31 cellular contexts compared by ENCODE assay signal in the genomic region with DNA sequence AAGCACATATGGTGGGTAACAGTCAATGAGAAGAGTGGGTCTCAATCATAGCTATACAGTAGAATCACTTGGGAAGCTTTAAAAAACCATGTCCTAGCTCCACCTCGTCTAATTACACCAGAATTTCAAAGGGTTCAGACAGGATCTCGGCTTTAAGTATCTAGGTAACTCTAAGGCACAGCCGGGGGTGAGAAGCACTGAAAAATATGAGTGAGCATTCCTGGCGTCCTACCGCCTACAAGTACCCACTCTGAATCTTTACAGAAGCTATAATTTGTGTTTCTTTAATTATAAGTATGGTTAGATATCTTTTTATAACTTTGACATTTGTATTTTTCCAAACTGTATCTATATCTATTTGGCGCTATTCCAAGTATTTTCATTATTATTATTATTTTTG. TPM values are rescaled to one million over a fixed set of nuclear protein-coding genes. Genes with fewer than 3 reads are reported as not detected.
"Had no signal": no experiment of that assay in that cellular context is flagged by ENCODE, and none has a peak within 500 bp of the region (broad histone marks: within the 10 kb centered on the region; RNA-seq: fewer than 3 reads in every experiment).

No MANE protein-coding gene starts in this region.

- H3K4me3 ChIP-seq: ascending aorta, breast epithelium, cardiac muscle cell, colonic mucosa, esophagus squamous epithelium had no signal

- H3K9me3 ChIP-seq: ascending aorta, breast epithelium, colonic mucosa, esophagus squamous epithelium had no signal

- FAIRE-seq: endometrium, endothelial cell of umbilical vein, frontal cortex had no signal

- H3K27ac Mint-ChIP-seq: activated B cell treated with CpG ODN at 0.5 μM for 24 hours; activated CD8-positive, alpha-beta T cell treated with anti-CD3 and anti-CD28 coated beads for 36 hours; activated naive CD8-positive, alpha-beta T cell treated with anti-CD3 and anti-CD28 coated beads, Interleukin-2, amount 10 ng/mL, durations not matched to agents 7 days and 5 days; activated T-helper 17 cell treated with anti-CD3 and anti-CD28 coated beads, Interleukin-2, amount 50 U/mL, for 72 hours; brain; T-helper 17 cell; T-helper 2 cell treated with Interferon-gamma antibody and Interleukin-4, amounts not matched to agents 5 μg/mL and 100 μg/mL, for 36 hours had no signal

- H3K27me3 Mint-ChIP-seq: activated B cell treated with CpG ODN at 0.5 μM for 24 hours; activated CD8-positive, alpha-beta T cell treated with anti-CD3 and anti-CD28 coated beads for 36 hours; activated naive CD8-positive, alpha-beta T cell treated with anti-CD3 and anti-CD28 coated beads, Interleukin-2, amount 10 ng/mL, durations not matched to agents 7 days and 5 days; activated T-helper 17 cell treated with anti-CD3 and anti-CD28 coated beads, Interleukin-2, amount 50 U/mL, for 72 hours; T-helper 17 cell had no signal

- ATAC-seq: activated CD4-positive, CD25-positive, alpha-beta regulatory T cell treated with anti-CD3 and anti-CD28 coated beads, Interleukin-2, amount 50 U/mL, for 24 hours; activated CD8-positive, alpha-beta T cell treated with anti-CD3 and anti-CD28 coated beads for 36 hours; activated T-cell treated with anti-CD3 and anti-CD28 coated beads, Interleukin-2, amount 50 U/mL, for 4 hours; activated T-helper 17 cell treated with anti-CD3 and anti-CD28 coated beads, Interleukin-2, amount 50 U/mL, for 72 hours; T-helper 17 cell had no signal

- H3K27ac ChIP-seq: ascending aorta, breast epithelium, colonic mucosa, epithelial cell of prostate, esophagus squamous epithelium, WERI-Rb-1 had no signal

- DNase-seq: activated B cell treated with CpG ODN at 0.5 μM for 24 hours; activated CD4-positive, alpha-beta T cell treated with anti-CD3 and anti-CD28 coated beads for 48 hours; activated CD4-positive, alpha-beta T cell treated with anti-CD3 and anti-CD28 coated beads, Interleukin-2, amount 50 U/mL, for 1 hour; activated CD4-positive, alpha-beta T cell treated with anti-CD3 and anti-CD28 coated beads, Interleukin-2, amount 50 U/mL, for 48 hours; activated CD8-positive, alpha-beta memory T cell treated with anti-CD3 and anti-CD28 coated beads for 24 hours; activated CD8-positive, alpha-beta T cell treated with anti-CD3 and anti-CD28 coated beads for 36 hours; activated effector memory CD4-positive, alpha-beta T cell treated with Interleukin-2 at 50 U/mL for 16 hours; activated gamma-delta T cell treated with Interleukin-2 at 50 U/mL for 16 hours; activated naive CD4-positive, alpha-beta T cell treated with anti-CD3 and anti-CD28 coated beads, Interleukin-2, amount 50 U/mL, for 16 hours; activated naive CD4-positive, alpha-beta T cell treated with Interleukin-2 at 50 U/mL for 16 hours; activated naive CD8-positive, alpha-beta T cell treated with anti-CD3 and anti-CD28 coated beads, Interleukin-2, amount 10 ng/mL, durations not matched to agents 7 days and 5 days; activated T-cell treated with anti-CD3 and anti-CD28 coated beads, Interleukin-2, amount 50 U/mL, for 4 hours; central memory CD4-positive, alpha-beta T cell; cerebellar nuclear complex; colonic mucosa; effector CD8-positive, alpha-beta T cell; esophagus squamous epithelium; T-helper 17 cell; T1000; WERI-Rb-1 had no signal

- H3K4me1 Mint-ChIP-seq: activated B cell treated with CpG ODN at 0.5 μM for 24 hours, brain had no signal

- H3K27me3 ChIP-seq: ascending aorta, breast epithelium, cardiac muscle cell, colonic mucosa, esophagus squamous epithelium had no signal

- H3K4me1 ChIP-seq: ascending aorta, breast epithelium, colonic mucosa, esophagus squamous epithelium had no signal

- H3K4me3 Mint-ChIP-seq: activated B cell treated with CpG ODN at 0.5 μM for 24 hours; activated CD8-positive, alpha-beta T cell treated with anti-CD3 and anti-CD28 coated beads for 36 hours; activated naive CD8-positive, alpha-beta T cell treated with anti-CD3 and anti-CD28 coated beads, Interleukin-2, amount 10 ng/mL, durations not matched to agents 7 days and 5 days; activated T-cell treated with anti-CD3 and anti-CD28 coated beads, Interleukin-2, amount 50 U/mL, for 4 hours; activated T-helper 17 cell treated with anti-CD3 and anti-CD28 coated beads, Interleukin-2, amount 50 U/mL, for 72 hours; brain; T-helper 17 cell; T-helper 2 cell treated with Interferon-gamma antibody and Interleukin-4, amounts not matched to agents 5 μg/mL and 100 μg/mL, for 36 hours had no signal

- H3K9me3 Mint-ChIP-seq: activated B cell treated with CpG ODN at 0.5 μM for 24 hours; activated CD8-positive, alpha-beta T cell treated with anti-CD3 and anti-CD28 coated beads for 36 hours; activated naive CD8-positive, alpha-beta T cell treated with anti-CD3 and anti-CD28 coated beads, Interleukin-2, amount 10 ng/mL, durations not matched to agents 7 days and 5 days; activated T-cell treated with anti-CD3 and anti-CD28 coated beads, Interleukin-2, amount 50 U/mL, for 4 hours; activated T-helper 17 cell treated with anti-CD3 and anti-CD28 coated beads, Interleukin-2, amount 50 U/mL, for 72 hours; brain; T-helper 2 cell treated with Interferon-gamma antibody and Interleukin-4, amounts not matched to agents 5 μg/mL and 100 μg/mL, for 36 hours had no signal

RNA-seq across cellular contexts. Expression of gene C5orf34, which starts 25.8 kb away (rescaled TPM):
- total RNA-seq: ascending aorta had no signal
